In the genomic region with DNA sequence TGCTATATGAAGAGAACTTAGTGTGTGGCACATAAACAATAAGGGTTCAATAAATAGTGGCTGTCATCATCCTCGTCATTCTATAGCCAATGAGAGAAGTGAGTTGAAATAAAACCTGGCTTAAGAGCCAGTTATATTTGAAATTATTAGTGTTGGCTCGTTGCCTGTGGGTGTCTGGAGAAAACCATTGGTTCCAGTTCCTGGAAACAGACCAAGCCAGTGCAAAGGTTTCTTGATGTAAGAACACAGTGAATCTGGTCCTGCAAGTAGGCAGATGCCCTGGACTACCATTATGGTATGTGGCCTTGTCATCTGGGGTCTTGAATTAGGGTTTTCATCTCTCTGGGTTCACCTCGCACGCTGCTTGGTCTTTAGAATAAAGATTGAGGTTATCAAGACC, we compare ENCODE assay signal across 2 cellular contexts.
TF ChIP-seq lines count a peak whose summit lies in the region.

No MANE protein-coding gene starts in this region.

TF ChIP-seq in HepG2, 621 proteins besides CTCF, POLR2A, EP300 and RAD21:
- TF ChIP-seq, protein P1, sequence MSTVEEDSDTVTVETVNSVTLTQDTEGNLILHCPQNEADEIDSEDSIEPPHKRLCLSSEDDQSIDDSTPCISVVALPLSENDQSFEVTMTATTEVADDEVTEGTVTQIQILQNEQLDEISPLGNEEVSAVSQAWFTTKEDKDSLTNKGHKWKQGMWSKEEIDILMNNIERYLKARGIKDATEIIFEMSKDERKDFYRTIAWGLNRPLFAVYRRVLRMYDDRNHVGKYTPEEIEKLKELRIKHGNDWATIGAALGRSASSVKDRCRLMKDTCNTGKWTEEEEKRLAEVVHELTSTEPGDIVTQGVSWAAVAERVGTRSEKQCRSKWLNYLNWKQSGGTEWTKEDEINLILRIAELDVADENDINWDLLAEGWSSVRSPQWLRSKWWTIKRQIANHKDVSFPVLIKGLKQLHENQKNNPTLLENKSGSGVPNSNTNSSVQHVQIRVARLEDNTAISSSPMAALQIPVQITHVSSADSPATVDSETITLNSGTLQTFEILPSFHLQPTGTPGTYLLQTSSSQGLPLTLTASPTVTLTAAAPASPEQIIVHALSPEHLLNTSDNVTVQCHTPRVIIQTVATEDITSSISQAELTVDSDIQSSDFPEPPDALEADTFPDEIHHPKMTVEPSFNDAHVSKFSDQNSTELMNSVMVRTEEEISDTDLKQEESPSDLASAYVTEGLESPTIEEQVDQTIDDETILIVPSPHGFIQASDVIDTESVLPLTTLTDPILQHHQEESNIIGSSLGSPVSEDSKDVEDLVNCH (CRISPR knock-in tag; IDR thresholded peaks at IDR 0.05), result no peak

TF ChIP-seq in endothelial cell of umbilical vein, 7 proteins besides CTCF, POLR2A, EP300 and RAD21:
- no peak for TF ChIP-seq GATA2 (IDR thresholded peaks at IDR 0.05; ENCODE audit: insufficient read depth, insufficient read length, low read depth, low read length)
- no peak for TF ChIP-seq MYC (IDR thresholded peaks at IDR 0.05; ENCODE audit: low read depth, low read length)
- TF ChIP-seq EZH2 (IDR thresholded peaks at IDR 0.05; ENCODE audit: borderline replicate concordance, low read depth, low read length, severe bottlenecking), result no peak
- TF ChIP-seq MAX (IDR thresholded peaks at IDR 0.05; ENCODE audit: insufficient read depth, insufficient read length), result no peak
- TF ChIP-seq JUN (IDR thresholded peaks at IDR 0.05; ENCODE audit: borderline replicate concordance, insufficient read depth, insufficient read length, low read depth), result no peak
- TF ChIP-seq FOS (IDR thresholded peaks at IDR 0.05; ENCODE audit: borderline replicate concordance, insufficient read depth, low read length), result no peak
- TF ChIP-seq POLR2AphosphoS5 (IDR thresholded peaks at IDR 0.05; ENCODE audit: insufficient read depth, low read depth, low read length), result no peak
